In the genomic region with DNA sequence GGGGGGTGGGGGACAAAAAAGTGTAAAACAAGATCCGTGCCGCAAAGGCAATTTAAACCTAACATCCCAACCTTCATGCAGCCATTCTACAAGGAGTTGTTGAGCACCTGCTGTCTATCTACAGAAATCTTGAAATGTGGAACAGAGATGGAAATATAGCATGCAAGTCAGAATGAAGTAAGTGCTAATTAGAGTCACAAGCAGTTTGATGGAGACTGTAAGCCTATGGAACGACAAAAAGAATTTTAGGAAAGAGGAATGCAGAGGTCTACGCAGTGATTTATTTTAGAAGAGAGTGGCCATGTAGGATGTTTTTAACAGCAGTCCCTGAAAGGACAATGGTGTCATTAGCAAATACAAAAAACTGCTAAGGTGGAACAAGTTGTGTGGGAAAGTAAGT, we compare ENCODE assay signal across 8 cellular contexts. TPM values are rescaled to one million over a fixed set of nuclear protein-coding genes. Genes with fewer than 3 reads are reported as not detected.
DNase-seq lines count a peak whose midpoint lies in the region; ATAC-seq lines count a peak whose summit lies in the region.

No MANE protein-coding gene starts in this region.

- POLR2A ChIA-PET in activated CD8-positive, alpha-beta T cell treated with anti-CD3 and anti-CD28 coated beads, Interleukin-2, amount 10 ng/mL, durations not matched to agents 7 days and 5 days (lab: Charles Lee), result interaction anchor here (0.9 kb wide), 1 partner anchor 14 kb away, joined by 3 read pairs; no protein-coding TSS in a partner anchor

- peak overlapping the region; percentile 56 for H3K27ac ChIP-seq in subcutaneous abdominal adipose tissue (ENCODE audit: low read depth, low read length)

- CTCF ChIA-PET in activated CD8-positive, alpha-beta T cell treated with anti-CD3 and anti-CD28 coated beads, Interleukin-2, amount 10 ng/mL, durations not matched to agents 7 days and 5 days (lab: Charles Lee), result interaction anchor here (0.6 to 1.8 kb wide), 6 partner anchors 8 to 863 kb away, joined by 3 to 8 read pairs (median 4); no protein-coding TSS in a partner anchor

- H3K9ac ChIP-seq in subcutaneous abdominal adipose tissue (ENCODE audit: low read length in 5 of 5), result peak overlapping the region in 4 of 5 donors; percentile 64 to 83 (median 70)

- ATAC-seq in activated CD8-positive, alpha-beta T cell treated with anti-CD3 and anti-CD28 coated beads, Interleukin-2, amount 10 ng/mL, durations not matched to agents 7 days and 5 days, result no peak
- ATAC-seq in GM18868 (IDR thresholded peaks at IDR 0.05; ENCODE audit: unreplicated experiment) (no peak), HG03565 (IDR thresholded peaks at IDR 0.05; ENCODE audit: unreplicated experiment) (no peak)

- no peaks in the 10 kb centered on the region for H3K9me3 Mint-ChIP-seq in activated CD8-positive, alpha-beta T cell treated with anti-CD3 and anti-CD28 coated beads, Interleukin-2, amount 10 ng/mL, durations not matched to agents 7 days and 5 days (ENCODE audit: insufficient read depth)
- peaks cover 0 to 2% (median 0%) of the 10 kb centered on the region in 6 donors for H3K9me3 Mint-ChIP-seq in immature natural killer cell

- H3K9me3 ChIP-seq in subcutaneous abdominal adipose tissue (ENCODE audit: control insufficient read depth in 5 of 5, low read length in 5 of 5), result no peaks in the 10 kb centered on the region

- peak overlapping the region; percentile 61 to 94 (median 83) for H3K4me3 ChIP-seq in subcutaneous abdominal adipose tissue (ENCODE audit: low read depth in 1 of 5, low read length in 5 of 5)

- peaks cover 17% of the 10 kb centered on the region for H3K27me3 Mint-ChIP-seq in activated CD8-positive, alpha-beta T cell treated with anti-CD3 and anti-CD28 coated beads, Interleukin-2, amount 10 ng/mL, durations not matched to agents 7 days and 5 days (ENCODE audit: low read depth)
- peaks cover 2 to 5% (median 4%) of the 10 kb centered on the region in 3 donors for H3K27me3 Mint-ChIP-seq in immature natural killer cell (ENCODE audit: low read depth in 3 of 3)

- peak overlapping the region; percentile 56 for H3K27ac Mint-ChIP-seq in activated CD8-positive, alpha-beta T cell treated with anti-CD3 and anti-CD28 coated beads, Interleukin-2, amount 10 ng/mL, durations not matched to agents 7 days and 5 days
- peak overlapping the region in 4 of 6 donors; percentile 2 to 84 (median 70) for H3K27ac Mint-ChIP-seq in immature natural killer cell

- DNase-seq in NCI-H82 (lab: John Stamatoyannopoulos, UW) (peak; percentile 47), NCI-H82 treated with DMSO at 0.1 percent for 48 hours (lab: John Stamatoyannopoulos, UW; ENCODE audit: unreplicated experiment) (no peak), immature natural killer cell (peak in 1 of 3 donors; percentile 5), islet precursor cell (no peak)
- no peak for DNase-seq in activated CD8-positive, alpha-beta T cell treated with anti-CD3 and anti-CD28 coated beads, Interleukin-2, amount 10 ng/mL, durations not matched to agents 7 days and 5 days

- H3K36me3 Mint-ChIP-seq in activated CD8-positive, alpha-beta T cell treated with anti-CD3 and anti-CD28 coated beads, Interleukin-2, amount 10 ng/mL, durations not matched to agents 7 days and 5 days (ENCODE audit: low read depth), result no peaks in the 10 kb centered on the region
- no peaks in the 10 kb centered on the region for H3K36me3 Mint-ChIP-seq in immature natural killer cell

- peaks cover 15% of the 10 kb centered on the region for H3K4me1 Mint-ChIP-seq in activated CD8-positive, alpha-beta T cell treated with anti-CD3 and anti-CD28 coated beads, Interleukin-2, amount 10 ng/mL, durations not matched to agents 7 days and 5 days (ENCODE audit: low read depth)
- peaks cover 17 to 18% of the 10 kb centered on the region in 2 donors for H3K4me1 Mint-ChIP-seq in immature natural killer cell

- no peaks in the 10 kb centered on the region for H3K36me3 ChIP-seq in subcutaneous abdominal adipose tissue (ENCODE audit: control insufficient read depth in 5 of 5, insufficient read depth in 5 of 5, low read length in 5 of 5)

- H3K4me1 ChIP-seq in subcutaneous abdominal adipose tissue (ENCODE audit: control insufficient read depth in 5 of 5, insufficient read depth in 5 of 5, low read length in 5 of 5), result peaks cover 0 to 32% (median 24%) of the 10 kb centered on the region in 5 donors

- H3K27me3 ChIP-seq in subcutaneous abdominal adipose tissue (ENCODE audit: control insufficient read depth in 5 of 5, insufficient read depth in 4 of 5, low read length in 5 of 5), result no peaks in the 10 kb centered on the region

- peak overlapping the region; percentile 81 for H3K4me3 Mint-ChIP-seq in activated CD8-positive, alpha-beta T cell treated with anti-CD3 and anti-CD28 coated beads, Interleukin-2, amount 10 ng/mL, durations not matched to agents 7 days and 5 days
- H3K4me3 Mint-ChIP-seq in immature natural killer cell, result peak overlapping the region; percentile 86 to 93 (median 89)

RNA-seq across cellular contexts. Expression of a gene that starts 0.8 kb away (rescaled TPM):
- total RNA-seq in activated CD8-positive, alpha-beta T cell treated with anti-CD3 and anti-CD28 coated beads, Interleukin-2, amount 10 ng/mL, durations not matched to agents 7 days and 5 days, result 1 to 10 TPM; 1.2 to 1.3 TPM
- 1 to 10 TPM in 1 of 3 donors, under 1 TPM in 1, not detected in 1; 0.04 to 1.0 TPM for polyA plus RNA-seq in immature natural killer cell
